Comparison of ENCODE assay signal across 19 cellular contexts in the genomic region with DNA sequence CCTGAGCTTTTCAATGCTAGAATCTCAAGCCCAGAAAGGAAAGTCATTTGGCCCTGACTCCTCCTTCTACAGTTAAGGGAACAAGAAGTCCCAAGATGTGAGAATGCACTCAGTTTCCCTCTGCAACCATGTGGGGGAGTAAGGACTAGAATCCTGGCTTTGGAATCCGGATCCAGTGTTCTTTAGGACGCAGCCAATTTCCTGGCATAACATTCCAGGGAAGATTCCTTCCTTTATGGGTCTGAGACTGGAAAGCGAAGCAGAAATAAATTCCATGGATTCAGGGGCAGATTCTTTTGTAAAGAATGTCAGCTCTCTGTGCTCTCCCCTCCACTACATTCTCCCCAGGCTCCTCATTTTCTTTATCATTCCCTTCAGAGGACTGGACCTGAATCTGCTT.
"Had no signal": no experiment of that assay in that cellular context is flagged by ENCODE, and none has a peak within 500 bp of the region (broad histone marks: within the 10 kb centered on the region; RNA-seq: fewer than 3 reads in every experiment).

No MANE protein-coding gene starts in this region.

- DNase-seq: activated CD4-positive, alpha-beta T cell treated with anti-CD3 and anti-CD28 coated beads, Interleukin-2, amount 10 ng/mL, durations not matched to agents 24 days and 14 days; activated CD8-positive, alpha-beta T cell treated with anti-CD3 and anti-CD28 coated beads for 36 hours; activated naive CD4-positive, alpha-beta T cell treated with anti-CD3 and anti-CD28 coated beads, Interleukin-2, amount 10 ng/mL, durations not matched to agents 7 days and 5 days; activated naive CD8-positive, alpha-beta T cell treated with anti-CD3 and anti-CD28 coated beads, Interleukin-2, amount 50 U/mL, for 24 hours; activated T-cell treated with anti-CD3 and anti-CD28 coated beads, Interleukin-2, amount 50 U/mL, for 4 hours; anterior cingulate cortex; brain microvascular endothelial cell; colonic mucosa; gastrocnemius medialis; heart right ventricle; kidney; left lung; mammary epithelial cell; stimulated activated CD4-positive, alpha-beta T cell treated with anti-CD3 and anti-CD28 coated beads, Interleukin-2, amount 100 ng/mL, for 48 hours; T1000; upper lobe of left lung had no signal

- H3K4me3 ChIP-seq: colonic mucosa, gastrocnemius medialis, heart right ventricle, left lung, prostate gland, right atrium auricular region, suprapubic skin, upper lobe of left lung had no signal

- H3K36me3 ChIP-seq: brain microvascular endothelial cell, colonic mucosa, gastrocnemius medialis, heart right ventricle, left lung, prostate gland, right atrium auricular region, suprapubic skin, upper lobe of left lung had no signal

- H3K9me3 ChIP-seq: colonic mucosa, gastrocnemius medialis, heart right ventricle, left lung, prostate gland, right atrium auricular region, suprapubic skin, upper lobe of left lung had no signal

- H3K4me1 ChIP-seq: colonic mucosa, gastrocnemius medialis, heart right ventricle, left lung, prostate gland, right atrium auricular region, suprapubic skin, upper lobe of left lung had no signal

- H3K27me3 ChIP-seq: brain microvascular endothelial cell, colonic mucosa, gastrocnemius medialis, left lung, right atrium auricular region, suprapubic skin, upper lobe of left lung had no signal

- H3K27ac ChIP-seq: brain microvascular endothelial cell, colonic mucosa, gastrocnemius medialis, heart right ventricle, left lung, prostate gland, right atrium auricular region, suprapubic skin, upper lobe of left lung had no signal
